ENCODE assay signal across 1 cellular context in the genomic region with DNA sequence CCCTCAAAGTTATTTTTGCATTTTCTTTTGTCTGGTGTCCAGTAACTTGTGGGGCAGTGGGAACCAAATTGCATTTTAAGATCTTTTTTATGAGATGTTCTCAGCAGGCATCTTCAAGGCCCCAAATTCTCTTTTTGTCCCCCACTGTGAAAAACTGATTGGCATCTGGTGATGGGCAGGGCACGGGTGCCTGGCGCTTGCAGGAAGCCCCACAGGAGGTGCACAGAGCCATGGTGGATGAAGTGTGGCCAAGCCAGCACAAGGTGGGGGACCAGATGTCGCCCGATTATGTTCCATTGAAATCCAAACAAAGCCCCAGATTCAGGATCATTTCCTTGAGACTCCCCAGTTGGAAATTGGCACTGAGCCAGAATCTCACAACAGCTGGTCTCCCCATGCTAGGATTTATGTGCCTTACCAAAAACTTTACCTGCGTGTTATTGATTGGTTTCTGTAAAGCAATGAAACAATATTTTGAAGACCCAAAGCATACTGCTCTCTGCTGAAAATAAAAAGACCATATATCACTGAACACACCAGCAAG.
TF ChIP-seq lines count a peak whose summit lies in the region.

No MANE protein-coding gene starts in this region.

TF ChIP-seq in K562, 482 proteins besides CTCF, POLR2A, EP300 and RAD21 (continued from another document):
- TF ChIP-seq, protein P1, sequence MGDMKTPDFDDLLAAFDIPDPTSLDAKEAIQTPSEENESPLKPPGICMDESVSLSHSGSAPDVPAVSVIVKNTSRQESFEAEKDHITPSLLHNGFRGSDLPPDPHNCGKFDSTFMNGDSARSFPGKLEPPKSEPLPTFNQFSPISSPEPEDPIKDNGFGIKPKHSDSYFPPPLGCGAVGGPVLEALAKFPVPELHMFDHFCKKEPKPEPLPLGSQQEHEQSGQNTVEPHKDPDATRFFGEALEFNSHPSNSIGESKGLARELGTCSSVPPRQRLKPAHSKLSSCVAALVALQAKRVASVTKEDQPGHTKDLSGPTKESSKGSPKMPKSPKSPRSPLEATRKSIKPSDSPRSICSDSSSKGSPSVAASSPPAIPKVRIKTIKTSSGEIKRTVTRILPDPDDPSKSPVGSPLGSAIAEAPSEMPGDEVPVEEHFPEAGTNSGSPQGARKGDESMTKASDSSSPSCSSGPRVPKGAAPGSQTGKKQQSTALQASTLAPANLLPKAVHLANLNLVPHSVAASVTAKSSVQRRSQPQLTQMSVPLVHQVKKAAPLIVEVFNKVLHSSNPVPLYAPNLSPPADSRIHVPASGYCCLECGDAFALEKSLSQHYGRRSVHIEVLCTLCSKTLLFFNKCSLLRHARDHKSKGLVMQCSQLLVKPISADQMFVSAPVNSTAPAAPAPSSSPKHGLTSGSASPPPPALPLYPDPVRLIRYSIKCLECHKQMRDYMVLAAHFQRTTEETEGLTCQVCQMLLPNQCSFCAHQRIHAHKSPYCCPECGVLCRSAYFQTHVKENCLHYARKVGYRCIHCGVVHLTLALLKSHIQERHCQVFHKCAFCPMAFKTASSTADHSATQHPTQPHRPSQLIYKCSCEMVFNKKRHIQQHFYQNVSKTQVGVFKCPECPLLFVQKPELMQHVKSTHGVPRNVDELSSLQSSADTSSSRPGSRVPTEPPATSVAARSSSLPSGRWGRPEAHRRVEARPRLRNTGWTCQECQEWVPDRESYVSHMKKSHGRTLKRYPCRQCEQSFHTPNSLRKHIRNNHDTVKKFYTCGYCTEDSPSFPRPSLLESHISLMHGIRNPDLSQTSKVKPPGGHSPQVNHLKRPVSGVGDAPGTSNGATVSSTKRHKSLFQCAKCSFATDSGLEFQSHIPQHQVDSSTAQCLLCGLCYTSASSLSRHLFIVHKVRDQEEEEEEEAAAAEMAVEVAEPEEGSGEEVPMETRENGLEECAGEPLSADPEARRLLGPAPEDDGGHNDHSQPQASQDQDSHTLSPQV (IDR thresholded peaks at IDR 0.05): no peak
- no peak for TF ChIP-seq HES1 (IDR thresholded peaks at IDR 0.05; ENCODE audit: low read depth)
- TF ChIP-seq, protein P2, sequence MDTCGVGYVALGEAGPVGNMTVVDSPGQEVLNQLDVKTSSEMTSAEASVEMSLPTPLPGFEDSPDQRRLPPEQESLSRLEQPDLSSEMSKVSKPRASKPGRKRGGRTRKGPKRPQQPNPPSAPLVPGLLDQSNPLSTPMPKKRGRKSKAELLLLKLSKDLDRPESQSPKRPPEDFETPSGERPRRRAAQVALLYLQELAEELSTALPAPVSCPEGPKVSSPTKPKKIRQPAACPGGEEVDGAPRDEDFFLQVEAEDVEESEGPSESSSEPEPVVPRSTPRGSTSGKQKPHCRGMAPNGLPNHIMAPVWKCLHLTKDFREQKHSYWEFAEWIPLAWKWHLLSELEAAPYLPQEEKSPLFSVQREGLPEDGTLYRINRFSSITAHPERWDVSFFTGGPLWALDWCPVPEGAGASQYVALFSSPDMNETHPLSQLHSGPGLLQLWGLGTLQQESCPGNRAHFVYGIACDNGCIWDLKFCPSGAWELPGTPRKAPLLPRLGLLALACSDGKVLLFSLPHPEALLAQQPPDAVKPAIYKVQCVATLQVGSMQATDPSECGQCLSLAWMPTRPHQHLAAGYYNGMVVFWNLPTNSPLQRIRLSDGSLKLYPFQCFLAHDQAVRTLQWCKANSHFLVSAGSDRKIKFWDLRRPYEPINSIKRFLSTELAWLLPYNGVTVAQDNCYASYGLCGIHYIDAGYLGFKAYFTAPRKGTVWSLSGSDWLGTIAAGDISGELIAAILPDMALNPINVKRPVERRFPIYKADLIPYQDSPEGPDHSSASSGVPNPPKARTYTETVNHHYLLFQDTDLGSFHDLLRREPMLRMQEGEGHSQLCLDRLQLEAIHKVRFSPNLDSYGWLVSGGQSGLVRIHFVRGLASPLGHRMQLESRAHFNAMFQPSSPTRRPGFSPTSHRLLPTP (IDR thresholded peaks at IDR 0.05; ENCODE audit: borderline replicate concordance, extremely low read depth, insufficient read length): no peak
- TF ChIP-seq ZNF277 (CRISPR knock-in tag; IDR thresholded peaks at IDR 0.05; ENCODE audit: borderline replicate concordance): no peak
- peak; percentile 97 for TF ChIP-seq NFIX (CRISPR knock-in tag; IDR thresholded peaks at IDR 0.05; ENCODE audit: low read depth)
- TF ChIP-seq ZBTB2 (IDR thresholded peaks at IDR 0.05): no peak
- TF ChIP-seq SMAD1 (IDR thresholded peaks at IDR 0.05; ENCODE audit: low read depth, low read length, partially characterized antibody): peak; percentile 79
